20 cellular contexts compared by ENCODE assay signal in the genomic region with DNA sequence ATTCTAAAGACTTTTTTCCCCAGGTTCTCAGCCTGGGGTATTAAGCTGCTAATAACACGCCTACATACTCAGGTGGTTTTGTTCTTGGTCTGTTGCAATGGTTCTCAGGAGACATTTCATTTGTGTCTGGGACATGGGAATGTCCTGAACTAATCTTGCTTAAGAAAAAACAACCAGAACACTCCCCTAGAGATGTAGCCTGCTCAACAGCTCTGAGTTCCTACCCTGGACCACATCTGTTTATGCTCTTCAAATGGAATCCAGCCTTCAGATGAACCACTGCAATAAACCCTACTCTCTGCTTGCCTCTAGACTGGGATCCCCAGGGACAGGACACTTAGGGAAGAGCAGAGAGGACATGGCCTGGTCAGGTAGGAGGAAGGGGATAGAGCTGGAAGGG. TPM values are rescaled to one million over a fixed set of nuclear protein-coding genes. Genes with fewer than 3 reads are reported as not detected.
DNase-seq lines count a peak whose midpoint lies in the region; ATAC-seq and TF ChIP-seq lines count a peak whose summit lies in the region.
"Had no signal": no experiment of that assay in that cellular context is flagged by ENCODE, and none has a peak within 500 bp of the region (broad histone marks: within the 10 kb centered on the region; RNA-seq: fewer than 3 reads in every experiment).

No MANE protein-coding gene starts in this region.

- no peaks in the 10 kb centered on the region for H3K9me3 ChIP-seq in CD8-positive, alpha-beta T cell (ENCODE audit: low read length)
- H3K9me3 ChIP-seq in T-helper 17 cell (ENCODE audit: control insufficient read depth, low read length, poor library complexity, severe bottlenecking) (no peaks in the 10 kb centered on the region), suprapubic skin (no peaks in the 10 kb centered on the region)
- H3K9me3 ChIP-seq: BE2C had no signal

- no peak for DNase-seq in CD8-positive, alpha-beta T cell
- DNase-seq in T-helper 17 cell (no peak), memory B cell (ENCODE audit: low spot score in 2 of 2) (no peak), sciatic nerve (ENCODE audit: low spot score) (no peak), RKO (ENCODE audit: low spot score) (no peak), suprapubic skin (ENCODE audit: low spot score in 2 of 2) (no peak), kidney glomerular epithelial cell (lab: John Stamatoyannopoulos, UW) (no peak)
- DNase-seq: BE2C, DMS153, DND-41, NCI-H1092, NCI-H1417 treated with DMSO at 0.1 percent for 48 hours, NCI-H1694 treated with DMSO at 0.1 percent for 48 hours, NCI-H2081, NCI-H2227 treated with DMSO at 0.1 percent for 48 hours, NCI-H526 treated with DMSO at 0.1 percent for 48 hours, SHP77 had no signal

- H3K36me3 ChIP-seq in CD8-positive, alpha-beta T cell (ENCODE audit: insufficient read depth, low read length) = peaks cover 21% of the 10 kb centered on the region
- H3K36me3 ChIP-seq in suprapubic skin = peaks cover 30% of the 10 kb centered on the region

- TF ChIP-seq POLR2A in suprapubic skin (IDR thresholded peaks at IDR 0.05) = no peak

- no peak for TF ChIP-seq EP300 in suprapubic skin (IDR thresholded peaks at IDR 0.05)

- H3K4me1 Mint-ChIP-seq in CD8-positive, alpha-beta T cell (ENCODE audit: low read depth) = no peaks in the 10 kb centered on the region
- H3K4me1 Mint-ChIP-seq in T-helper 17 cell = peaks cover 10% of the 10 kb centered on the region
- H3K4me1 Mint-ChIP-seq in memory B cell = no peaks in the 10 kb centered on the region

- H3K27ac Mint-ChIP-seq in CD8-positive, alpha-beta T cell = peak overlapping the region; percentile 7
- peak overlapping the region; percentile 27 for H3K27ac Mint-ChIP-seq in T-helper 17 cell
- peak overlapping the region; percentile 55 for H3K27ac Mint-ChIP-seq in memory B cell

- no peaks in the 10 kb centered on the region for H3K9me3 Mint-ChIP-seq in CD8-positive, alpha-beta T cell
- no peaks in the 10 kb centered on the region for H3K9me3 Mint-ChIP-seq in memory B cell
- H3K9me3 Mint-ChIP-seq: CD14-positive monocyte had no signal

- H3K27me3 Mint-ChIP-seq in CD8-positive, alpha-beta T cell (ENCODE audit: low read depth) = no peaks in the 10 kb centered on the region
- no peaks in the 10 kb centered on the region for H3K27me3 Mint-ChIP-seq in T-helper 17 cell
- H3K27me3 Mint-ChIP-seq in memory B cell = no peaks in the 10 kb centered on the region

- peaks cover 57% of the 10 kb centered on the region for H3K36me3 Mint-ChIP-seq in CD8-positive, alpha-beta T cell
- H3K36me3 Mint-ChIP-seq in T-helper 17 cell (ENCODE audit: low read depth) (peaks cover 14% of the 10 kb centered on the region), memory B cell (peaks cover 13% of the 10 kb centered on the region)

- no peaks in the 10 kb centered on the region for H3K27me3 ChIP-seq in CD8-positive, alpha-beta T cell (ENCODE audit: insufficient read depth, low read length)
- H3K27me3 ChIP-seq in suprapubic skin = no peaks in the 10 kb centered on the region
- H3K27me3 ChIP-seq: BE2C had no signal

- POLR2A ChIA-PET in CD8-positive, alpha-beta T cell (lab: Charles Lee) = no interaction called here

- H3K27ac ChIP-seq in CD8-positive, alpha-beta T cell (ENCODE audit: low read depth, low read length) = no peak overlapping the region
- no peak overlapping the region for H3K27ac ChIP-seq in suprapubic skin
- H3K27ac ChIP-seq: HL-60, RWPE1 had no signal

- 93% methylated on average over 1 of the region's 1 CpG for WGBS in suprapubic skin

- CTCF ChIA-PET in CD8-positive, alpha-beta T cell (lab: Charles Lee) = interaction anchor here (1.6 to 1.8 kb wide), 2 partner anchors 55 to 71 kb away, joined by 5 to 6 read pairs; no protein-coding TSS in a partner anchor

- no peaks in the 10 kb centered on the region for H3K4me1 ChIP-seq in CD8-positive, alpha-beta T cell (ENCODE audit: insufficient read depth, low read length)
- H3K4me1 ChIP-seq in suprapubic skin = no peaks in the 10 kb centered on the region
- H3K4me1 ChIP-seq: BE2C had no signal

- no peak overlapping the region for H3K4me3 ChIP-seq in CD8-positive, alpha-beta T cell (ENCODE audit: low read depth, low read length)
- no peak overlapping the region for H3K4me3 ChIP-seq in suprapubic skin

- H3K4me3 Mint-ChIP-seq in CD8-positive, alpha-beta T cell = no peak overlapping the region
- H3K4me3 Mint-ChIP-seq in T-helper 17 cell (peak overlapping the region; percentile 25), memory B cell (no peak overlapping the region)
- H3K4me3 Mint-ChIP-seq: CD14-positive monocyte had no signal

- TF ChIP-seq CTCF in CD8-positive, alpha-beta T cell (IDR thresholded peaks at IDR 0.05) = no peak
- TF ChIP-seq CTCF in suprapubic skin (IDR thresholded peaks at IDR 0.05) = no peak

- ATAC-seq in CD8-positive, alpha-beta T cell = no peak
- ATAC-seq in T-helper 17 cell (no peak), memory B cell (ENCODE audit: low read depth) (no peak), sciatic nerve (peak; percentile 54)

- intact Hi-C loops in CD8-positive, alpha-beta T cell (cut with DNase I, micrococcal nuclease) = no loop called here
- intact Hi-C loops in sciatic nerve (cut with DNase I) = loop anchor here (10.0 kb wide), 1 partner anchor 259 kb away; no protein-coding TSS in a partner anchor

RNA-seq across cellular contexts. Expression of gene RELT, which starts 29.9 kb away (rescaled TPM):
- total RNA-seq in CD8-positive, alpha-beta T cell = 100 to 1,000 TPM; 144 to 158 TPM
- total RNA-seq in T-helper 17 cell (100 to 1,000 TPM; 139 to 169 TPM), sciatic nerve (9.4 TPM), suprapubic skin (10 to 100 TPM in 1 of 4 donors, 1 to 10 TPM in 3; 1.9 to 11.2 (median 4.2) TPM)

Comparison
In these comparisons a context has a peak if more than half of its experiments do, and no peak if none do; other contexts are left out.
1. RNA of gene RELT, which starts 29.9 kb away (total RNA-seq): 139 to 169 TPM in T-helper 17 cell and 144 to 158 TPM in CD8-positive, alpha-beta T cell; 9.4 TPM in sciatic nerve (single experiment) and 1.9 to 11.2 TPM in suprapubic skin; every median in the first group is over 10 times any median in the second.
2. Peak in every context shown above with its lines, with median percentiles within 50 percentile points of each other: H3K27ac Mint-ChIP-seq.